Comparison of ENCODE assay signal across 9 cellular contexts in the genomic region with DNA sequence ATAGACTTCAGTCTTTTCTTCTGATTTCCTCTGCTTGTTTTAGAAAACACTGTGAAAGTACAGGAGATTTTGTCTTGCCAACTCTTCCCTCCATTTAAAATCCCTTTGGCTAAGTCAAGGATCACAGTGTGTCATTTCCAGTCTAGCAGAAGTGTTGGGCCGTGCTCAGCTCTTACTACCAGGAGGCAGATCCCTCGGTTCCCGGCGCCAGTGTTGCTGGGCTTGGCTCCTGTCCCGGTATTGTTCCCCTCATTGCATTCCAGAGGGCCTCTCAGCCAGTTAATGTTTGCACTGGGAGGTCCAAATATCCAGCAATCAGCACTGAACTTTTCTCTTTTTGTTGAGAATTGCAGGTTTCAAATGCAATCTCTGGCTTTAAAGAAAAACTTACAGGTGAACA.
DNase-seq lines count a peak whose midpoint lies in the region; ATAC-seq and TF ChIP-seq lines count a peak whose summit lies in the region.
"Had no signal": no experiment of that assay in that cellular context is flagged by ENCODE, and none has a peak within 500 bp of the region (broad histone marks: within the 10 kb centered on the region; RNA-seq: fewer than 3 reads in every experiment).

No MANE protein-coding gene starts in this region.

- ATAC-seq in GM18909 (IDR thresholded peaks at IDR 0.05; ENCODE audit: poor library complexity, unreplicated experiment) (no peak), GM21529 (IDR thresholded peaks at IDR 0.05; ENCODE audit: unreplicated experiment) (no peak)

- DNase-seq in HT-29 (ENCODE audit: low spot score) (peak; percentile 35), cerebellar cortex (ENCODE audit: low spot score) (peak; percentile 15), left kidney (ENCODE audit: low read depth, low spot score) (peak; percentile 90), skeletal muscle cell (ENCODE audit: low read depth) (peak; percentile 69), DMS53 treated with DMSO at 0.1 percent for 48 hours (lab: John Stamatoyannopoulos, UW; ENCODE audit: unreplicated experiment) (no peak), HEK293T (ENCODE audit: extremely low spot score) (no peak)
- DNase-seq: NCI-H1930 had no signal

- CTCF ChIA-PET in HEK293T (lab: Yijun Ruan, JAX) = no interaction called here

- no peak overlapping the region for H3K4me3 ChIP-seq in skeletal muscle cell (ENCODE audit: low read depth, low read length)

- POLR2A ChIA-PET in HEK293T (lab: Yijun Ruan, JAX) = no interaction called here

TF ChIP-seq in HEK293T, 16 proteins besides CTCF, POLR2A, EP300 and RAD21:
- TF ChIP-seq, protein P1, sequence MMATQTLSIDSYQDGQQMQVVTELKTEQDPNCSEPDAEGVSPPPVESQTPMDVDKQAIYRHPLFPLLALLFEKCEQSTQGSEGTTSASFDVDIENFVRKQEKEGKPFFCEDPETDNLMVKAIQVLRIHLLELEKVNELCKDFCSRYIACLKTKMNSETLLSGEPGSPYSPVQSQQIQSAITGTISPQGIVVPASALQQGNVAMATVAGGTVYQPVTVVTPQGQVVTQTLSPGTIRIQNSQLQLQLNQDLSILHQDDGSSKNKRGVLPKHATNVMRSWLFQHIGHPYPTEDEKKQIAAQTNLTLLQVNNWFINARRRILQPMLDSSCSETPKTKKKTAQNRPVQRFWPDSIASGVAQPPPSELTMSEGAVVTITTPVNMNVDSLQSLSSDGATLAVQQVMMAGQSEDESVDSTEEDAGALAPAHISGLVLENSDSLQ (IDR thresholded peaks at IDR 0.05) = no peak
- TF ChIP-seq SUZ12 (IDR thresholded peaks at IDR 0.05) (no peak), SP1 (IDR thresholded peaks at IDR 0.05) (no peak), ZNF384 (IDR thresholded peaks at IDR 0.05) (no peak), FOXM1 (IDR thresholded peaks at IDR 0.05; ENCODE audit: borderline replicate concordance) (no peak), CTBP1 (IDR thresholded peaks at IDR 0.05; ENCODE audit: borderline replicate concordance) (no peak), NFRKB (IDR thresholded peaks at IDR 0.05) (no peak), BHLHE40 (IDR thresholded peaks at IDR 0.05; ENCODE audit: borderline replicate concordance) (no peak), HDGF (IDR thresholded peaks at IDR 0.05; ENCODE audit: borderline replicate concordance) (no peak), ARNT (IDR thresholded peaks at IDR 0.05) (no peak), L3MBTL2 (conservative IDR thresholded peaks at IDR 0.05) (no peak), LEF1 (IDR thresholded peaks at IDR 0.05; ENCODE audit: borderline replicate concordance) (no peak), TARDBP (IDR thresholded peaks at IDR 0.05) (no peak), FOXK2 (IDR thresholded peaks at IDR 0.05) (no peak), ELF4 (IDR thresholded peaks at IDR 0.05) (no peak), FOXA1 (IDR thresholded peaks at IDR 0.05) (no peak)

Comparison
In these comparisons a context has a peak if more than half of its experiments do, and no peak if none do; other contexts are left out.
1. DNase-seq: peak in HT-29 (single experiment), cerebellar cortex (single experiment), left kidney (single experiment) and skeletal muscle cell (single experiment); none in DMS53 treated with DMSO at 0.1 percent for 48 hours (single experiment) and HEK293T (single experiment).